Comparison of ENCODE assay signal across 18 cellular contexts in genomic region chr7:138565071-138565450, GRCh38.
DNase-seq lines count a peak whose midpoint lies in the region; ATAC-seq, FAIRE-seq and TF ChIP-seq lines count a peak whose summit lies in the region.
"Had no signal": no experiment of that assay in that cellular context is flagged by ENCODE, and none has a peak within 500 bp of the region (broad histone marks: within the 10 kb centered on the region; RNA-seq: fewer than 3 reads in every experiment).

No MANE protein-coding gene starts in this region.

- peaks cover 4% of the 10 kb centered on the region for H3K79me1 ChIP-seq in trophoblast cell (ENCODE audit: low read length)

- ATAC-seq in GM21723 (IDR thresholded peaks at IDR 0.05; ENCODE audit: unreplicated experiment) (no peak), HG02763 (IDR thresholded peaks at IDR 0.05; ENCODE audit: unreplicated experiment) (no peak)
- ATAC-seq: activated CD4-positive, CD25-positive, alpha-beta regulatory T cell treated with anti-CD3 and anti-CD28 coated beads, Interleukin-2, amount 50 U/mL, for 24 hours; naive thymus-derived CD8-positive, alpha-beta T cell; T-helper 17 cell had no signal

- intact Hi-C loops in esophagus squamous epithelium (cut with DNase I), result no loop called here

- no peak overlapping the region for H2BK12ac ChIP-seq in trophoblast cell (ENCODE audit: low read length)

- H2BK5ac ChIP-seq in trophoblast cell (ENCODE audit: low read depth, low read length, poor library complexity), result no peak overlapping the region

- peak overlapping the region; percentile 45 for H3K4me3 ChIP-seq in HL-60 (replicated peaks; ENCODE audit: insufficient read depth, low read length)
- no peak overlapping the region for H3K4me3 ChIP-seq in esophagus squamous epithelium
- H3K4me3 ChIP-seq in trophoblast cell (ENCODE audit: low read depth, low read length), result no peak overlapping the region

- no peak overlapping the region for H2AK5ac ChIP-seq in trophoblast cell (ENCODE audit: low read length)

- TF ChIP-seq CTCF in HL-60 (IDR thresholded peaks at IDR 0.05; ENCODE audit: insufficient read depth, low read length) (no peak), esophagus squamous epithelium (IDR thresholded peaks at IDR 0.05) (no peak)

- H3K23ac ChIP-seq in trophoblast cell (ENCODE audit: low read length), result no peak overlapping the region

- TF ChIP-seq POLR2A in esophagus squamous epithelium (IDR thresholded peaks at IDR 0.05), result no peak

- peaks cover 0 to 25% (median 14%) of the 10 kb centered on the region in 3 donors for H3K4me1 ChIP-seq in esophagus squamous epithelium
- peaks cover 13 to 16% of the 10 kb centered on the region in 2 experiments for H3K4me1 ChIP-seq in trophoblast cell (ENCODE audit: control insufficient read depth in 1 of 2, insufficient read depth in 2 of 2, low read length in 2 of 2)
- H3K4me1 ChIP-seq: BE2C had no signal

- no peak overlapping the region for H3K4me2 ChIP-seq in trophoblast cell (ENCODE audit: low read length)

- H3K14ac ChIP-seq in trophoblast cell (ENCODE audit: low read length), result no peak overlapping the region

- H3K9me3 ChIP-seq in esophagus squamous epithelium (peaks cover 0 to 62% (median 18%) of the 10 kb centered on the region in 3 donors), trophoblast cell (ENCODE audit: insufficient read depth, low read depth, low read length) (peaks cover 17% of the 10 kb centered on the region)
- H3K9me3 ChIP-seq: BE2C had no signal

- H3K9ac ChIP-seq in trophoblast cell (ENCODE audit: low read length), result no peak overlapping the region

- no peak overlapping the region for H4K12ac ChIP-seq in trophoblast cell (ENCODE audit: low read depth, low read length)

- H3K36me3 ChIP-seq in esophagus squamous epithelium (peaks cover 0 to 100% (median 0%) of the 10 kb centered on the region in 3 donors), trophoblast cell (ENCODE audit: control insufficient read depth in 1 of 2, insufficient read depth in 2 of 2, low read length in 2 of 2) (peaks cover 52 to 70% of the 10 kb centered on the region in 2 experiments)

- WGBS in esophagus squamous epithelium, 2 donors, result 91 to 98% methylated on average over 7 of the region's 8 CpGs
- no CpG with 5 or more reads among the region's 8 CpGs for WGBS in trophoblast cell (ENCODE audit: extremely low coverage, insufficient coverage, insufficient read length)

- H3K27ac ChIP-seq in HL-60 (replicated peaks), result peak overlapping the region; percentile 89
- peak overlapping the region in 3 of 4 donors; percentile 49 to 64 (median 61) for H3K27ac ChIP-seq in esophagus squamous epithelium
- peak overlapping the region; percentile 48 for H3K27ac ChIP-seq in trophoblast cell (ENCODE audit: low read depth, low read length)
- H3K27ac ChIP-seq: RWPE1 had no signal

- H4K91ac ChIP-seq in trophoblast cell (ENCODE audit: low read depth, low read length), result no peak overlapping the region

- H2BK120ac ChIP-seq in trophoblast cell (ENCODE audit: insufficient read depth, low read length, poor library complexity), result no peak overlapping the region

- no peak for FAIRE-seq in HTR-8/SVneo (lab: Jason Lieb, UNC)
- FAIRE-seq: keratinocyte had no signal

- no peaks in the 10 kb centered on the region for H3K27me3 ChIP-seq in HL-60 (ENCODE audit: insufficient read depth, poor library complexity, severe bottlenecking)
- no peaks in the 10 kb centered on the region for H3K27me3 ChIP-seq in esophagus squamous epithelium
- H3K27me3 ChIP-seq in trophoblast cell (ENCODE audit: insufficient read depth, low read length), result no peaks in the 10 kb centered on the region
- H3K27me3 ChIP-seq: BE2C, heart right ventricle had no signal

- H4K8ac ChIP-seq in trophoblast cell (ENCODE audit: low read depth, low read length), result no peak overlapping the region

- peak overlapping the region; percentile 23 for H3K18ac ChIP-seq in trophoblast cell (ENCODE audit: low read length)

- H2AFZ ChIP-seq in trophoblast cell (ENCODE audit: insufficient read depth, low read length, poor library complexity), result no peak overlapping the region

- H3K4ac ChIP-seq in trophoblast cell (ENCODE audit: low read depth, low read length), result no peak overlapping the region

- H3K79me2 ChIP-seq in trophoblast cell (ENCODE audit: control insufficient read depth, insufficient read depth, low read length, poor library complexity), result no peaks in the 10 kb centered on the region

- DNase-seq in HL-60 (ENCODE audit: low read depth in 1 of 2, low spot score in 1 of 2) (peak; percentile 94 to 96), SIG-M5 (lab: John Stamatoyannopoulos, UW) (peak; percentile 86), esophagus squamous epithelium (lab: John Stamatoyannopoulos, UW) (no peak), trophoblast cell (no peak), HTR-8/SVneo (ENCODE audit: insufficient read length, low spot score) (no peak), KG1 (lab: John Stamatoyannopoulos, UW) (no peak)
- DNase-seq: activated naive CD4-positive, alpha-beta T cell treated with Interleukin-2 at 50 U/mL for 16 hours; BE2C; heart right ventricle; naive thymus-derived CD8-positive, alpha-beta T cell; NCI-H2081 treated with DMSO at 0.1 percent for 48 hours; substantia nigra; T-helper 17 cell had no signal

Comparison
In these comparisons a context has a peak if more than half of its experiments do, and no peak if none do; other contexts are left out.
1. DNase-seq: peak in HL-60 (2 of 2) and SIG-M5 (single experiment); none in esophagus squamous epithelium (single experiment), trophoblast cell (0 of 2), HTR-8/SVneo (single experiment) and KG1 (single experiment).
2. Peak in every context shown above with its lines, with median percentiles within 50 percentile points of each other: H3K27ac ChIP-seq.